8 cellular contexts compared by ENCODE assay signal in genomic region chr2:159712194-159712928, GRCh38. TPM values are rescaled to one million over a fixed set of nuclear protein-coding genes. Genes with fewer than 3 reads are reported as not detected.
DNase-seq lines count a peak whose midpoint lies in the region; ATAC-seq and TF ChIP-seq lines count a peak whose summit lies in the region.

Gene MARCHF7, plus strand, starts transcription at chr2:159712506. Its CDS starts 16,517 bp downstream, at chr2:159729023.

- H3K9me3 ChIP-seq in T-helper 17 cell (ENCODE audit: control insufficient read depth, low read length, poor library complexity, severe bottlenecking) = no peaks in the 10 kb centered on the region
- H3K9me3 ChIP-seq in right cardiac atrium (ENCODE audit: control insufficient read depth, low read length) = no peaks in the 10 kb centered on the region
- no peaks in the 10 kb centered on the region for H3K9me3 ChIP-seq in vagina

- H3K36me3 Mint-ChIP-seq in T-helper 17 cell (ENCODE audit: low read depth) = peaks cover 11% of the 10 kb centered on the region

- intact Hi-C loops in right cardiac atrium (cut with DNase I) (loop anchor here in 2 of 4 donors (5.0 to 10.0 kb wide), 2 partner anchors 95 to 98 kb away; partner anchors contain the start of gene BAZ2B (in 2 of the 2)), vagina (cut with DNase I) (no loop called here)

- H3K27me3 ChIP-seq in right cardiac atrium (ENCODE audit: control insufficient read depth, insufficient read depth) = no peaks in the 10 kb centered on the region
- no peaks in the 10 kb centered on the region for H3K27me3 ChIP-seq in vagina

- TF ChIP-seq POLR2A in vagina (IDR thresholded peaks at IDR 0.05) = peak in 1 of 2 donors; percentile 93

- peak within 1 kb of the TSS; percentile 89 for H3K4me3 ChIP-seq in right cardiac atrium (ENCODE audit: low read length)
- H3K4me3 ChIP-seq in vagina = peak within 1 kb of the TSS; percentile 73 to 84

- H3K27ac Mint-ChIP-seq in T-helper 17 cell = peak within 1 kb of the TSS; percentile 99

- DNase-seq in NCI-H1694 treated with DMSO at 0.1 percent for 48 hours (lab: John Stamatoyannopoulos, UW) (peak; percentile 93), T-helper 17 cell (peak; percentile 92 to 98 (median 93)), right cardiac atrium (peak; percentile 96 to 99 (median 98)), putamen (ENCODE audit: low spot score) (peak; percentile 95), vagina (ENCODE audit: extremely low spot score in 2 of 2) (peak in 1 of 2 donors; percentile 96)

- WGBS in right cardiac atrium = under 1% methylated on average over 68 of the region's 68 CpGs

- peaks cover 9% of the 10 kb centered on the region for H3K4me1 ChIP-seq in right cardiac atrium (ENCODE audit: control insufficient read depth, insufficient read depth, low read length)
- H3K4me1 ChIP-seq in vagina = peaks cover 52% of the 10 kb centered on the region

- peak in 2 of 3 experiments; percentile 33 to 49 for TF ChIP-seq CTCF in vagina (IDR thresholded peaks at IDR 0.05)

- H3K4me3 Mint-ChIP-seq in T-helper 17 cell = peak within 1 kb of the TSS; percentile 99

- peak; percentile 94 for ATAC-seq in GM18498 (IDR thresholded peaks at IDR 0.05; ENCODE audit: unreplicated experiment)
- ATAC-seq in HG02938 (IDR thresholded peaks at IDR 0.05; ENCODE audit: unreplicated experiment) = peak; percentile 92
- peak; percentile 91 for ATAC-seq in T-helper 17 cell
- ATAC-seq in right cardiac atrium = peak; percentile 98 to 99

- H3K27ac ChIP-seq in angular gyrus (ENCODE audit: low read depth, low read length) (peak within 1 kb of the TSS; percentile 94), right cardiac atrium (ENCODE audit: low read length) (peak within 1 kb of the TSS; percentile 99), vagina (peak within 1 kb of the TSS; percentile 94)

- H3K36me3 ChIP-seq in vagina = no peaks in the 10 kb centered on the region

- H3K4me1 Mint-ChIP-seq in T-helper 17 cell = peaks cover 39% of the 10 kb centered on the region

- H3K27me3 Mint-ChIP-seq in T-helper 17 cell = no peaks in the 10 kb centered on the region

RNA-seq across cellular contexts. Expression of gene MARCHF7, which starts in this region (rescaled TPM):
- total RNA-seq in T-helper 17 cell = 10 to 100 TPM; 62.0 to 69.4 TPM
- total RNA-seq in right cardiac atrium = 10 to 100 TPM; 70.0 to 85.4 (median 74.9) TPM
- 33.6 TPM for polyA plus RNA-seq in right cardiac atrium
- total RNA-seq in vagina = 116 TPM
